ENCODE assay signal across 3 cellular contexts in genomic region chr6:165956874-165957273, GRCh38.
"Had no signal": no experiment of that assay in that cellular context is flagged by ENCODE, and none has a peak within 500 bp of the region (broad histone marks: within the 10 kb centered on the region; RNA-seq: fewer than 3 reads in every experiment).

No MANE protein-coding gene starts in this region.

- H3K4me3 ChIP-seq: GM12878 had no signal

- DNase-seq: GDM1, GF-D8 had no signal

- ATAC-seq: GM12878 had no signal
